ENCODE assay signal across 6 cellular contexts in genomic region chr16:14128097-14128496, GRCh38.
"Had no signal": no experiment of that assay in that cellular context is flagged by ENCODE, and none has a peak within 500 bp of the region (broad histone marks: within the 10 kb centered on the region; RNA-seq: fewer than 3 reads in every experiment).

No MANE protein-coding gene starts in this region.

- DNase-seq: HFFc6, IMR-90, KBM-7 had no signal

- H3K27ac Mint-ChIP-seq: GM23338, HFFc6 had no signal

- H3K4me2 ChIP-seq: GM23338 had no signal

- H2AFZ ChIP-seq: GM23338 had no signal

- H3K4me1 ChIP-seq: HAP-1 had no signal

- H3K9me3 ChIP-seq: HAP-1 had no signal

- H3K9me3 Mint-ChIP-seq: GM23338, HFFc6 had no signal

- ATAC-seq: GM23338, HCT116 had no signal

- H3K4me3 Mint-ChIP-seq: GM23338, HFFc6 had no signal

- H3K4me3 ChIP-seq: GM23338, HAP-1 had no signal

- H3K36me3 ChIP-seq: HAP-1 had no signal
